In the genomic region with DNA sequence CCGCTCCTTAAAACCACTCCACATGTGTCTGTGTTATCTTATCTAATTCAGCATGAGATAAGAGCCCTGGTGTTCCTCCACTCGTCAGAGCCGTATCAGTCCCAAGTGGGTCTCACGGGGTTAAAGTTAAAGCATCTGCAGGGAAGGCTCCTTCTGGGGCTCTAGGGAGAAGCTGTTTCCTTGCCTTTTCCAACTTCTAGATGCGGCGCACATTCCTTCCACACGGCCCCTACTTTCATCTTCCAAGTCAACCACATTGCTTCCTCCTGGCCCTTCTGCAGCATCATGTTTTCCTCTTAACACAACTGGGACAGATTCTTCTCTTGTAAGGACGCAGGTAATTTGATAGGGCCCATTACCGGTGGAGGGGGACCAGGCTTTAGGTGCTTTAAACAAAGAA, we compare ENCODE assay signal across 19 cellular contexts.
DNase-seq lines count a peak whose midpoint lies in the region; ATAC-seq, FAIRE-seq and TF ChIP-seq lines count a peak whose summit lies in the region.
"Had no signal": no experiment of that assay in that cellular context is flagged by ENCODE, and none has a peak within 500 bp of the region (broad histone marks: within the 10 kb centered on the region; RNA-seq: fewer than 3 reads in every experiment).

No MANE protein-coding gene starts in this region.

- no peaks in the 10 kb centered on the region for H3K79me1 ChIP-seq in H1 (ENCODE audit: low read depth, low read length)

- TF ChIP-seq EP300 in H1 (IDR thresholded peaks at IDR 0.05; ENCODE audit: borderline replicate concordance in 1 of 2, low read depth in 2 of 2, low read length in 2 of 2): no peak

- H3K9me2 ChIP-seq in GM23338 (ENCODE audit: insufficient read depth) (peaks cover 5% of the 10 kb centered on the region; the same call in 1 of the 2 replicates), MM.1S (replicated peaks; ENCODE audit: insufficient read depth, low read length) (no peaks in the 10 kb centered on the region)

- CTCF ChIA-PET in H1 (lab: Charles Lee; ENCODE audit: partially characterized antibody): interaction anchor here (0.7 to 2.0 kb wide), 5 partner anchors 9 to 46 kb away, joined by 3 to 5 read pairs (median 3); no protein-coding TSS in a partner anchor

- H3K9me3 ChIP-seq in MM.1S (replicated peaks; ENCODE audit: insufficient read depth, low read length) (no peaks in the 10 kb centered on the region), H1 (ENCODE audit: insufficient read depth in 2 of 2, low read depth in 1 of 2, low read length in 1 of 2) (peaks cover 39 to 48% of the 10 kb centered on the region in 2 experiments)
- H3K9me3 ChIP-seq: Peyer's patch had no signal

- H3K27ac Mint-ChIP-seq in GM23338 (no peak overlapping the region), nephron (peak overlapping the region in 2 of 3 experiments; percentile 2 to 66)
- H3K27ac Mint-ChIP-seq: CD4-positive, CD25-positive, alpha-beta regulatory T cell had no signal

- TF ChIP-seq RAD21 in H1 (IDR thresholded peaks at IDR 0.05 in 1 of 2, conservative IDR thresholded peaks at IDR 0.05 in 1 of 2; ENCODE audit: low read depth in 2 of 2, low read length in 2 of 2): peak in 1 of 2 experiments; percentile 41; a peak in 1 of 4 replicates

- H3K23ac ChIP-seq in H1 (ENCODE audit: insufficient read length): no peak overlapping the region

- H3K27ac ChIP-seq in GM23338 (ENCODE audit: low read depth): no peak overlapping the region
- H3K27ac ChIP-seq in MM.1S (ENCODE audit: low read length): no peak overlapping the region
- no peak overlapping the region for H3K27ac ChIP-seq in H1 (ENCODE audit: low read depth, low read length)
- H3K27ac ChIP-seq: Peyer's patch had no signal

- H3K14ac ChIP-seq in H1 (ENCODE audit: insufficient read length): no peak overlapping the region

- FAIRE-seq in H1 (lab: Jason Lieb, UNC): no peak

- H3K4me3 Mint-ChIP-seq in GM23338 (no peak overlapping the region), nephron (no peak overlapping the region)
- no peak overlapping the region for H3K4me3 Mint-ChIP-seq in activated T-cell treated with anti-CD3 and anti-CD28 coated beads, Interleukin-2, amount 50 U/mL, for 4 hours
- H3K4me3 Mint-ChIP-seq: CD4-positive, CD25-positive, alpha-beta regulatory T cell had no signal

- H3K9me3 Mint-ChIP-seq in GM23338 (peaks cover 100% of the 10 kb centered on the region), nephron (peaks cover 74% of the 10 kb centered on the region)
- H3K9me3 Mint-ChIP-seq in activated T-cell treated with anti-CD3 and anti-CD28 coated beads, Interleukin-2, amount 50 U/mL, for 4 hours: peaks cover 17% of the 10 kb centered on the region

- H3K4me2 ChIP-seq in GM23338: no peak overlapping the region
- H3K4me2 ChIP-seq in MM.1S (ENCODE audit: low read depth, low read length): 0 out of 2 replicates have a peak overlapping the region, but pooled peaks have one; percentile 10
- no peak overlapping the region for H3K4me2 ChIP-seq in H1 (ENCODE audit: insufficient read depth in 1 of 2, low read depth in 2 of 2, low read length in 2 of 2)

- no peaks in the 10 kb centered on the region for H3K23me2 ChIP-seq in H1 (ENCODE audit: low read depth, low read length)

- H3K9ac ChIP-seq in MM.1S (ENCODE audit: low read length): no peak overlapping the region
- no peak overlapping the region for H3K9ac ChIP-seq in H1 (replicated peaks in 1 of 4; ENCODE audit: extremely low read depth in 1 of 4, low read depth in 3 of 4, low read length in 3 of 4)

- H3K18ac ChIP-seq in H1 (ENCODE audit: extremely low read depth, low read length): no peak overlapping the region

- no peak overlapping the region for H3K4ac ChIP-seq in H1 (replicated peaks; ENCODE audit: insufficient read length, low read depth, low read length)

- TF ChIP-seq POLR2A in H1 (IDR thresholded peaks at IDR 0.05; ENCODE audit: control extremely low read depth in 1 of 2, low read depth in 2 of 2, low read length in 2 of 2): no peak

- H3K36me3 Mint-ChIP-seq in GM23338 (ENCODE audit: low read depth): peaks cover 47% of the 10 kb centered on the region
- H3K36me3 Mint-ChIP-seq in nephron (ENCODE audit: low read depth): no peaks in the 10 kb centered on the region
- H3K36me3 Mint-ChIP-seq in activated T-cell treated with anti-CD3 and anti-CD28 coated beads, Interleukin-2, amount 50 U/mL, for 4 hours (ENCODE audit: insufficient read depth): no peaks in the 10 kb centered on the region
- H3K36me3 Mint-ChIP-seq: CD4-positive, CD25-positive, alpha-beta regulatory T cell had no signal

- no peak overlapping the region for H2BK120ac ChIP-seq in H1 (replicated peaks; ENCODE audit: low read depth, low read length)

- H2BK20ac ChIP-seq in H1 (ENCODE audit: low read length): peak overlapping the region; percentile 21; the same call in 1 of the 2 replicates

- no peak overlapping the region for H2BK15ac ChIP-seq in H1 (ENCODE audit: low read length)

- H4K5ac ChIP-seq in H1 (ENCODE audit: insufficient read length, low read depth, low read length): no peak overlapping the region

- TF ChIP-seq CTCF in GM23338 (conservative IDR thresholded peaks at IDR 0.05; ENCODE audit: low read depth in 2 of 2): peak in 1 of 2 experiments; percentile 23; a peak in 2 of 4 replicates
- TF ChIP-seq CTCF in MM.1S (IDR thresholded peaks at IDR 0.05; ENCODE audit: low read length): no peak
- peak in 2 of 3 experiments; percentile 25 to 33; a peak in 2 of 4 replicates for TF ChIP-seq CTCF in H1 (IDR thresholded peaks at IDR 0.05; ENCODE audit: control extremely low read depth in 1 of 3, insufficient read depth in 1 of 3, low read depth in 1 of 3, low read length in 3 of 3)
- TF ChIP-seq CTCF in nephron (IDR thresholded peaks at IDR 0.05; ENCODE audit: unreplicated experiment in 3 of 3): no peak

- no peak overlapping the region for H4K8ac ChIP-seq in H1 (ENCODE audit: extremely low read depth, insufficient read depth, low read length)

- POLR2A ChIA-PET in H1 (lab: Charles Lee; ENCODE audit: partially characterized antibody): interaction anchor here (1.2 kb wide), 1 partner anchor 25 kb away, joined by 3 read pairs; no protein-coding TSS in a partner anchor

- H3K79me2 ChIP-seq in GM23338 (replicated peaks; ENCODE audit: insufficient read depth) (no peaks in the 10 kb centered on the region), MM.1S (ENCODE audit: low read length) (no peaks in the 10 kb centered on the region), H1 (ENCODE audit: control insufficient read depth in 1 of 2, insufficient read depth in 2 of 2, low read length in 2 of 2) (no peaks in the 10 kb centered on the region)

- H3K4me1 Mint-ChIP-seq in GM23338 (peaks cover 5% of the 10 kb centered on the region), nephron (peaks cover 3% of the 10 kb centered on the region)
- H3K4me1 Mint-ChIP-seq in activated T-cell treated with anti-CD3 and anti-CD28 coated beads, Interleukin-2, amount 50 U/mL, for 4 hours (ENCODE audit: low read depth): no peaks in the 10 kb centered on the region
- H3K4me1 Mint-ChIP-seq: CD4-positive, CD25-positive, alpha-beta regulatory T cell had no signal

- H3K56ac ChIP-seq in H1 (replicated peaks; ENCODE audit: insufficient read length, low read depth, low read length): no peak overlapping the region

- H2AFZ ChIP-seq in GM23338: no peak overlapping the region
- no peak overlapping the region for H2AFZ ChIP-seq in MM.1S (ENCODE audit: low read length)
- H2AFZ ChIP-seq in H1 (ENCODE audit: low read length): no peak overlapping the region

- WGBS in H1 (ENCODE audit: extremely low coverage in 1 of 2, insufficient coverage in 1 of 2, insufficient read length in 1 of 2, insufficient replicate concordance in 2 of 2, low coverage in 1 of 2, low lambda C conversion rate in 2 of 2, missing lambda C conversion rate in 1 of 2), 2 experiments: 80% methylated on average over 8 of the region's 9 CpGs; no CpG with 5 or more reads in 1 of the 2 experiments

- H3K27me3 Mint-ChIP-seq in GM23338 (ENCODE audit: insufficient read depth, low read depth, poor library complexity) (peaks cover 5% of the 10 kb centered on the region), nephron (ENCODE audit: low read depth) (no peaks in the 10 kb centered on the region)
- H3K27me3 Mint-ChIP-seq in activated T-cell treated with anti-CD3 and anti-CD28 coated beads, Interleukin-2, amount 50 U/mL, for 4 hours (ENCODE audit: low read depth): no peaks in the 10 kb centered on the region
- H3K27me3 Mint-ChIP-seq: CD4-positive, CD25-positive, alpha-beta regulatory T cell had no signal

- no peaks in the 10 kb centered on the region for H3K4me1 ChIP-seq in GM23338 (ENCODE audit: insufficient read depth)
- H3K4me1 ChIP-seq in MM.1S (ENCODE audit: low read length): no peaks in the 10 kb centered on the region
- H3K4me1 ChIP-seq in H1 (replicated peaks in 1 of 4; ENCODE audit: control insufficient read depth in 3 of 4, insufficient read depth in 4 of 4, low read length in 3 of 4): peaks cover 0 to 6% (median 2%) of the 10 kb centered on the region in 4 experiments; a peak in 2 of 7 replicates
- H3K4me1 ChIP-seq: Peyer's patch had no signal

- H3K27me3 ChIP-seq in GM23338 (ENCODE audit: insufficient read depth) (no peaks in the 10 kb centered on the region), MM.1S (replicated peaks; ENCODE audit: insufficient read depth, low read length) (no peaks in the 10 kb centered on the region), H1 (replicated peaks in 1 of 4; ENCODE audit: control insufficient read depth in 3 of 4, extremely low read depth in 1 of 4, insufficient read depth in 3 of 4, low read length in 3 of 4) (no peaks in the 10 kb centered on the region; a peak in 1 of 7 replicates)
- H3K27me3 ChIP-seq: Peyer's patch had no signal

- no peak overlapping the region for H4K91ac ChIP-seq in H1 (replicated peaks; ENCODE audit: insufficient read length, low read length)

- H4K20me1 ChIP-seq in GM23338 (replicated peaks; ENCODE audit: insufficient read depth): no peaks in the 10 kb centered on the region
- H4K20me1 ChIP-seq in MM.1S (ENCODE audit: insufficient read depth, low read length): no peaks in the 10 kb centered on the region
- no peaks in the 10 kb centered on the region for H4K20me1 ChIP-seq in H1 (replicated peaks in 1 of 2; ENCODE audit: control insufficient read depth in 1 of 2, insufficient read depth in 2 of 2, low read length in 2 of 2)

- H2BK12ac ChIP-seq in H1 (ENCODE audit: low read depth, low read length): no peak overlapping the region; the same call in 1 of the 2 replicates

- ATAC-seq in GM23338 (peak; percentile 57), GM18520 (IDR thresholded peaks at IDR 0.05; ENCODE audit: unreplicated experiment) (no peak)
- ATAC-seq in activated T-cell treated with anti-CD3 and anti-CD28 coated beads, Interleukin-2, amount 50 U/mL, for 4 hours: no peak

- H3K36me3 ChIP-seq in GM23338 (ENCODE audit: insufficient read depth) (peaks cover 12% of the 10 kb centered on the region), MM.1S (replicated peaks; ENCODE audit: insufficient read depth, low read length) (no peaks in the 10 kb centered on the region), H1 (ENCODE audit: control insufficient read depth in 2 of 4, insufficient read depth in 4 of 4, low read length in 3 of 4) (peaks cover 0 to 12% (median 0%) of the 10 kb centered on the region in 4 experiments; a peak in 1 of 8 replicates)
- H3K36me3 ChIP-seq: Peyer's patch had no signal

- H2BK5ac ChIP-seq in H1 (ENCODE audit: low read depth, low read length): no peak overlapping the region

- DNase-seq in GM23338 (ENCODE audit: low spot score): peak; percentile 37
- no peak for DNase-seq in MM.1S
- peak; percentile 9 to 54 for DNase-seq in H1 (ENCODE audit: low read depth in 1 of 2, low spot score in 2 of 2)
- DNase-seq in activated T-cell treated with anti-CD3 and anti-CD28 coated beads, Interleukin-2, amount 50 U/mL, for 4 hours: no peak
- DNase-seq in NCI-H1417 (lab: John Stamatoyannopoulos, UW): no peak
- DNase-seq: ACHN; Calu3; CD4-positive, CD25-positive, alpha-beta regulatory T cell; DMS79; H7; IMR-90; NCI-H1694; NCI-H2171; NCI-H446 treated with DMSO at 0.1 percent for 48 hours; NCI-H748 treated with DMSO at 0.1 percent for 48 hours; Peyer's patch; SIG-M5 had no signal

- H3F3A ChIP-seq in GM23338 (replicated peaks; ENCODE audit: low read depth): no peaks in the 10 kb centered on the region
- no peaks in the 10 kb centered on the region for H3F3A ChIP-seq in MM.1S (ENCODE audit: insufficient read depth, low read length)

- H2AK5ac ChIP-seq in H1 (ENCODE audit: low read depth, low read length): no peak overlapping the region

- H3K4me3 ChIP-seq in GM23338: no peak overlapping the region
- no peak overlapping the region for H3K4me3 ChIP-seq in MM.1S (ENCODE audit: low read length)
- H3K4me3 ChIP-seq in H1 (ENCODE audit: extremely low read depth in 1 of 4, insufficient read depth in 2 of 4, low read depth in 3 of 4, low read length in 4 of 4): peak overlapping the region in 1 of 4 experiments; percentile 21; a peak in 1 of 8 replicates
- H3K4me3 ChIP-seq: Peyer's patch had no signal

Comparison
In these comparisons a context has a peak if more than half of its experiments do, and no peak if none do; other contexts are left out.
1. DNase-seq: peak in GM23338 (single experiment) and H1 (2 of 2); none in MM.1S (single experiment), activated T-cell treated with anti-CD3 and anti-CD28 coated beads, Interleukin-2, amount 50 U/mL, for 4 hours (single experiment) and NCI-H1417 (0 of 3).
2. CTCF ChIP-seq: peak in H1 (2 of 3); none in MM.1S (single experiment) and nephron (0 of 3).